8 cellular contexts compared by ENCODE assay signal in the genomic region with DNA sequence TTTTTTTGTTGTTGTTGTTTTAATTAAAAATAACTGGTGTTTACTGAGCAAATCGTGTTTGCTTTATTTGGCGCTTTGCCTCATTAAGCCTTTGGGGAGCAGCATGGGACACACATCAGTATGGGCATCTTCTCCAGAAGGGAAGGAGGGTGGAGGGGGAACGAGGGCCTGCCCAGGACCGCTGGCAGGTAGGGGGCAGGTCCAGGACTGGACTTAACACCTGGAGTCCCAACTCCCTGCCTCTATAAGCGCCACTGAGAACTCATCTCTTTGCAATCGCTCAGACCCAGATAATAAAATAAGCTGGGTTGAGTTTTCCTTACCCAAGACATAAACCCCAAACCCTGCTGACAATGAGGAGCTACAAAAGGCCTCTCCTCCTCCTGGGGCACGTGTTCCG. TPM values are rescaled to one million over a fixed set of nuclear protein-coding genes. Genes with fewer than 3 reads are reported as not detected.
DNase-seq lines count a peak whose midpoint lies in the region; ATAC-seq and FAIRE-seq lines count a peak whose summit lies in the region.

No MANE protein-coding gene starts in this region.

- DNase-seq in T-helper 2 cell treated with Interferon-gamma antibody and Interleukin-4, amounts not matched to agents 5 μg/mL and 100 μg/mL, for 36 hours (ENCODE audit: low spot score), result no peak
- DNase-seq in T-helper 2 cell (no peak), left kidney (ENCODE audit: low read depth, low spot score) (peak; percentile 60), urothelium cell line (ENCODE audit: low spot score) (no peak)
- DNase-seq in activated T-cell treated with anti-CD3 and anti-CD28 coated beads, Interleukin-2, amount 50 U/mL, for 72 hours, result no peak

- H3K36me3 Mint-ChIP-seq in T-helper 2 cell treated with Interferon-gamma antibody and Interleukin-4, amounts not matched to agents 5 μg/mL and 100 μg/mL, for 36 hours (ENCODE audit: low read depth), result peaks cover 9% of the 10 kb centered on the region
- H3K36me3 Mint-ChIP-seq in activated T-cell treated with anti-CD3 and anti-CD28 coated beads, Interleukin-2, amount 50 U/mL, for 72 hours (ENCODE audit: insufficient read depth in 2 of 2), result peaks cover 3 to 8% of the 10 kb centered on the region in 2 donors

- H3K4me1 Mint-ChIP-seq in T-helper 2 cell treated with Interferon-gamma antibody and Interleukin-4, amounts not matched to agents 5 μg/mL and 100 μg/mL, for 36 hours (ENCODE audit: low read depth), result peaks cover 87% of the 10 kb centered on the region
- H3K4me1 Mint-ChIP-seq in activated T-cell treated with anti-CD3 and anti-CD28 coated beads, Interleukin-2, amount 50 U/mL, for 72 hours (ENCODE audit: low read depth), result peaks cover 92% of the 10 kb centered on the region

- FAIRE-seq in urothelium cell line (lab: Jason Lieb, UNC), result no peak

- H3K4me3 Mint-ChIP-seq in T-helper 2 cell treated with Interferon-gamma antibody and Interleukin-4, amounts not matched to agents 5 μg/mL and 100 μg/mL, for 36 hours, result peak overlapping the region; percentile 70
- peak overlapping the region; percentile 84 to 89 for H3K4me3 Mint-ChIP-seq in activated T-cell treated with anti-CD3 and anti-CD28 coated beads, Interleukin-2, amount 50 U/mL, for 72 hours

- no peak for ATAC-seq in activated T-cell treated with anti-CD3 and anti-CD28 coated beads, Interleukin-2, amount 50 U/mL, for 72 hours (replicated peaks in 1 of 2)
- ATAC-seq in HG03025 (IDR thresholded peaks at IDR 0.05; ENCODE audit: low FRiP score, unreplicated experiment) (no peak), GM18861 (IDR thresholded peaks at IDR 0.05; ENCODE audit: unreplicated experiment) (no peak)

- peak overlapping the region; percentile 92 for H3K27ac Mint-ChIP-seq in T-helper 2 cell treated with Interferon-gamma antibody and Interleukin-4, amounts not matched to agents 5 μg/mL and 100 μg/mL, for 36 hours
- H3K27ac Mint-ChIP-seq in activated T-cell treated with anti-CD3 and anti-CD28 coated beads, Interleukin-2, amount 50 U/mL, for 72 hours, result peak overlapping the region; percentile 96

- H3K9me3 Mint-ChIP-seq in T-helper 2 cell treated with Interferon-gamma antibody and Interleukin-4, amounts not matched to agents 5 μg/mL and 100 μg/mL, for 36 hours, result no peaks in the 10 kb centered on the region
- H3K9me3 Mint-ChIP-seq in activated T-cell treated with anti-CD3 and anti-CD28 coated beads, Interleukin-2, amount 50 U/mL, for 72 hours, result peaks cover 2% of the 10 kb centered on the region in 2 donors

- H3K27me3 Mint-ChIP-seq in T-helper 2 cell treated with Interferon-gamma antibody and Interleukin-4, amounts not matched to agents 5 μg/mL and 100 μg/mL, for 36 hours (ENCODE audit: low read depth), result no peaks in the 10 kb centered on the region
- no peaks in the 10 kb centered on the region for H3K27me3 Mint-ChIP-seq in activated T-cell treated with anti-CD3 and anti-CD28 coated beads, Interleukin-2, amount 50 U/mL, for 72 hours (ENCODE audit: low read depth)

- H3K27ac ChIP-seq in temporal lobe (ENCODE audit: low read depth, low read length), result peak overlapping the region; percentile 66

RNA-seq across cellular contexts. Expression of gene ABCG1, which starts 15.1 kb away (rescaled TPM):
- total RNA-seq in activated T-cell treated with anti-CD3 and anti-CD28 coated beads, Interleukin-2, amount 50 U/mL, for 72 hours, result 10 to 100 TPM; 53.1 to 55.5 TPM
- total RNA-seq in temporal lobe, result 15.0 TPM
